ENCODE assay signal across 8 cellular contexts in genomic region chr1:28370220-28371010, GRCh38. TPM values are rescaled to one million over a fixed set of nuclear protein-coding genes. Genes with fewer than 3 reads are reported as not detected.
DNase-seq lines count a peak whose midpoint lies in the region; ATAC-seq, FAIRE-seq and TF ChIP-seq lines count a peak whose summit lies in the region.

No MANE protein-coding gene starts in this region.

- H3K4me1 ChIP-seq in PC-3 (ENCODE audit: insufficient read depth, low read length) (peaks cover 21% of the 10 kb centered on the region), K562 (replicated peaks in 1 of 2; ENCODE audit: control insufficient read depth in 2 of 2, insufficient read depth in 2 of 2, low read length in 2 of 2) (peaks cover 23 to 33% of the 10 kb centered on the region in 2 experiments), iPS-20b (ENCODE audit: insufficient read depth, low read length) (peaks cover 8% of the 10 kb centered on the region; the same call in 1 of the 2 replicates), skeletal muscle satellite cell (ENCODE audit: control insufficient read depth, insufficient read depth, low read length) (peaks cover 21% of the 10 kb centered on the region)

- H3K79me2 ChIP-seq in PC-3 (ENCODE audit: low read length) (peaks cover 51% of the 10 kb centered on the region), K562 (ENCODE audit: control insufficient read depth, insufficient read depth, low read length) (peaks cover 55% of the 10 kb centered on the region)

- TF ChIP-seq POLR2A in K562 (conservative IDR thresholded peaks at IDR 0.05) = no peak

- no peaks in the 10 kb centered on the region for H3K36me3 ChIP-seq in PC-3 (ENCODE audit: low read depth, low read length)
- H3K36me3 ChIP-seq in K562 (ENCODE audit: control insufficient read depth, insufficient read depth, low read length) = peaks cover 7% of the 10 kb centered on the region; the same call in 1 of the 3 replicates
- peaks cover 6% of the 10 kb centered on the region; the same call in 1 of the 2 replicates for H3K36me3 ChIP-seq in iPS-20b (ENCODE audit: insufficient read depth, low read depth, low read length)
- H3K36me3 ChIP-seq in skeletal muscle satellite cell (ENCODE audit: insufficient read depth, low read length) = no peaks in the 10 kb centered on the region

- BruUV-seq in PC-3 (replicated peaks; lab: Mats Ljungman, UMichigan) (TSS peak; percentile 60), K562 (replicated peaks; lab: Mats Ljungman, UMichigan) (no TSS peak)

- peak overlapping the region; percentile 58 for H3K27ac ChIP-seq in PC-3 (ENCODE audit: low read length)
- peak overlapping the region; percentile 89 for H3K27ac ChIP-seq in K562 (ENCODE audit: extremely low read depth, low read depth, low read length)
- peak overlapping the region; percentile 31 for H3K27ac ChIP-seq in iPS-20b (ENCODE audit: low read length)

- intact Hi-C loops in PC-3 (cut with micrococcal nuclease) = no loop called here
- intact Hi-C loops in K562 (cut with micrococcal nuclease) = loop anchor here (1.0 to 5.0 kb wide), 2 partner anchors 37 to 122 kb away; no protein-coding TSS in a partner anchor

- 18% methylated on average over 32 of the region's 32 CpGs for WGBS in K562 (ENCODE audit: insufficient coverage, low coverage, missing lambda C conversion rate)

- peak overlapping the region; percentile 87 for H3K4me3 ChIP-seq in PC-3 (ENCODE audit: low read length)
- peak overlapping the region; percentile 55 for H3K4me3 ChIP-seq in K562
- H3K4me3 ChIP-seq in iPS-20b (ENCODE audit: low read length) = peak overlapping the region; percentile 79
- H3K4me3 ChIP-seq in skeletal muscle satellite cell (ENCODE audit: low read length) = peak overlapping the region; percentile 93

- no peak for TF ChIP-seq CTCF in PC-3 (conservative IDR thresholded peaks at IDR 0.05; ENCODE audit: low read depth, low read length)
- TF ChIP-seq CTCF in K562 (IDR thresholded peaks at IDR 0.05 in 2 of 3, conservative IDR thresholded peaks at IDR 0.05 in 1 of 3; ENCODE audit: insufficient read depth in 2 of 3, low read depth in 1 of 3, low read length in 3 of 3) = 0 out of 6 replicates have a peak, but pooled peaks of 1 of the 3 experiments have one; percentile 31

- CTCF ChIA-PET in PC-3 (lab: Charles Lee) = interaction anchor here (0.5 to 3.8 kb wide), 4 partner anchors 20 to 281 kb away, joined by 3 to 32 read pairs (median 4); no protein-coding TSS in a partner anchor
- CTCF ChIA-PET in K562 (lab: Yijun Ruan, JAX; ENCODE audit: low intra/inter-chr PET ratio) = interaction anchor here (0.7 to 1.0 kb wide), 2 partner anchors 9 to 101 kb away, joined by 4 to 7 read pairs; no protein-coding TSS in a partner anchor

- in situ Hi-C loops in K562 (cut with MboI) = no loop called here

- peak overlapping the region; percentile 79 for H3K9ac ChIP-seq in PC-3 (ENCODE audit: low read length)
- peak overlapping the region; percentile 81 to 95 for H3K9ac ChIP-seq in K562 (ENCODE audit: insufficient read depth in 1 of 2, low read depth in 2 of 2, low read length in 2 of 2)
- peak overlapping the region; percentile 90 for H3K9ac ChIP-seq in iPS-20b (ENCODE audit: low read depth, low read length)
- peak overlapping the region; percentile 95 for H3K9ac ChIP-seq in skeletal muscle satellite cell (ENCODE audit: low read depth, low read length)

- ATAC-seq in HG02885 (IDR thresholded peaks at IDR 0.05; ENCODE audit: poor library complexity, unreplicated experiment) (peak; percentile 9), PC-3 (peak; percentile 31), K562 (peak; percentile 29)

- no peaks in the 10 kb centered on the region for H3F3A ChIP-seq in PC-3 (ENCODE audit: low read length, unreplicated experiment)

- POLR2A ChIA-PET in PC-3 (lab: Charles Lee; ENCODE audit: unreplicated experiment) = interaction anchor here (0.5 to 0.8 kb wide), 4 partner anchors 33 to 117 kb away, joined by 3 to 9 read pairs (median 4); no protein-coding TSS in a partner anchor
- POLR2A ChIA-PET in K562 (lab: Yijun Ruan, JAX) = interaction anchor here (0.6 to 4.4 kb wide), 13 partner anchors 11 to 278 kb away, joined by 3 to 26 read pairs (median 5); partner anchors contain the start of genes ATP5IF1, MED18 and RNU11

- H3K27me3 ChIP-seq in PC-3 (ENCODE audit: low read length) (no peaks in the 10 kb centered on the region), K562 (ENCODE audit: control insufficient read depth in 2 of 2, insufficient read depth in 2 of 2, low read length in 2 of 2) (no peaks in the 10 kb centered on the region), iPS-20b (ENCODE audit: insufficient read depth, low read length) (no peaks in the 10 kb centered on the region), skeletal muscle satellite cell (ENCODE audit: control insufficient read depth, insufficient read depth, low read length) (no peaks in the 10 kb centered on the region)

- no peak for TF ChIP-seq EP300 in K562 (IDR thresholded peaks at IDR 0.05; ENCODE audit: low read length)

- H3K9me1 ChIP-seq in K562 (ENCODE audit: control insufficient read depth, insufficient read depth, low read length) = no peaks in the 10 kb centered on the region

- no peaks in the 10 kb centered on the region for H3K9me2 ChIP-seq in PC-3 (replicated peaks; ENCODE audit: low read length)

- H2AFZ ChIP-seq in PC-3 (ENCODE audit: low read length) = peak overlapping the region; percentile 86
- peak overlapping the region; percentile 97 for H2AFZ ChIP-seq in K562 (ENCODE audit: low read depth, low read length)

- H4K20me1 ChIP-seq in PC-3 (ENCODE audit: low read length) (no peaks in the 10 kb centered on the region), K562 (replicated peaks; ENCODE audit: control insufficient read depth, insufficient read depth, low read length) (no peaks in the 10 kb centered on the region)

- TF ChIP-seq RAD21 in K562 (CRISPR knock-in tag; conservative IDR thresholded peaks at IDR 0.05 in 1 of 2, IDR thresholded peaks at IDR 0.05 in 1 of 2) = no peak

- H3K4me2 ChIP-seq in PC-3 (ENCODE audit: low read length) (peak overlapping the region; percentile 89), K562 (ENCODE audit: insufficient read depth, low read length) (peak overlapping the region; percentile 80), skeletal muscle satellite cell (ENCODE audit: low read length) (peak overlapping the region; percentile 78)

- H3K9me3 ChIP-seq in PC-3 (ENCODE audit: low read length) (no peaks in the 10 kb centered on the region), K562 (replicated peaks; ENCODE audit: control insufficient read depth, insufficient read depth, low read depth, low read length) (no peaks in the 10 kb centered on the region), iPS-20b (ENCODE audit: insufficient read depth, low read depth, low read length) (no peaks in the 10 kb centered on the region), skeletal muscle satellite cell (replicated peaks; ENCODE audit: low read length) (no peaks in the 10 kb centered on the region)

- FAIRE-seq in K562 (lab: Jason Lieb, UNC) = peak; percentile 32

- DNase-seq in NCI-H82 (lab: John Stamatoyannopoulos, UW) = peak; percentile 59
- DNase-seq in NCI-H82 treated with DMSO at 0.1 percent for 48 hours (lab: John Stamatoyannopoulos, UW; ENCODE audit: unreplicated experiment) = no peak
- DNase-seq in PC-3 = peak; percentile 55
- peak in 2 of 4 experiments; percentile 42 to 55 for DNase-seq in K562 (ENCODE audit: extremely low read depth in 1 of 4, low spot score in 3 of 4)
- no peak for DNase-seq in NCI-H187 treated with DMSO at 0.1 percent for 48 hours (lab: John Stamatoyannopoulos, UW)

TF ChIP-seq in K562, 482 proteins besides CTCF, POLR2A, EP300 and RAD21 (continues in another document):
- TF ChIP-seq NFATC3 (IDR thresholded peaks at IDR 0.05) = peak; percentile 5; the same call in 1 of the 2 replicates

RNA-seq across cellular contexts. Expression of gene PHACTR4, which starts 0.9 kb away (rescaled TPM):
- total RNA-seq in PC-3 (2014; rRNA removed) = 9.1 and 12.7 TPM in 2 replicates
- 24.0 and 41.2 TPM in 2 replicates for total RNA-seq in K562 (2011; cell fraction: chromatin; rRNA removed; ENCODE audit: low replicate concordance)
- total RNA-seq in K562 (2011; cell fraction: nucleolus; rRNA removed) = 12.5 and 16.1 TPM in 2 replicates
- total RNA-seq in K562 (2011; cell fraction: nucleoplasm; rRNA removed) = 26.8 and 45.1 TPM in 2 replicates
- 6.4 and 8.7 TPM in 2 replicates for total RNA-seq in K562 (2014; rRNA removed)
- total RNA-seq in K562 (2014; rRNA removed; fragmentation: Illumina TruSeq; extraction: Trizol) = 13.9 and 18.2 TPM in 2 replicates
- total RNA-seq in K562 (2015; rRNA removed; fragmentation: Illumina TruSeq; extraction: Trizol) = 17.5 and 17.7 TPM in 2 replicates
- total RNA-seq in K562 (2021) = 28.6 and 34.6 TPM in 2 replicates
- 11.9 and 14.0 TPM in 2 replicates for polyA plus RNA-seq in K562 (2011; rRNA removed)
- 9.5 and 18.8 TPM in 2 replicates for polyA plus RNA-seq in K562 (2011; cell fraction: cytosol; rRNA removed)
- 10.0 and 10.8 TPM in 2 replicates for polyA plus RNA-seq in K562 (2011; cell fraction: nucleus; rRNA removed)
- 22.7 and 23.1 TPM in 2 replicates for polyA plus RNA-seq in K562 (2012)
- polyA plus RNA-seq in K562 (2014; fragmentation: Illumina TruSeq; extraction: Trizol) = 37.9 and 43.6 TPM in 2 replicates
- polyA plus RNA-seq in K562 (2014; fragmentation: Nextera tagmentation; extraction: Ambion mirVana) = 10 to 100 TPM; 12.8 to 14.2 TPM
- polyA plus RNA-seq in K562 (2014; rRNA removed) = 18.2 and 18.5 TPM in 2 replicates
- polyA minus RNA-seq in K562 (2011; rRNA and poly(A)+ RNA removed) = 16.3 and 18.6 TPM in 2 replicates
- polyA minus RNA-seq in K562 (2011; cell fraction: cytosol; rRNA and poly(A)+ RNA removed) = 11.1 and 12.5 TPM in 2 replicates
- 4.4 and 7.9 TPM in 2 replicates for polyA minus RNA-seq in K562 (2011; cell fraction: nucleus; rRNA and poly(A)+ RNA removed)
- total RNA-seq in skeletal muscle satellite cell (2012; rRNA removed) = 7.6 TPM in 2 replicates

RNA-seq across cellular contexts. Expression of gene MED18, which starts 41.6 kb away (rescaled TPM):
- total RNA-seq in PC-3 (2014; rRNA removed) (10.1 and 13.6 TPM in 2 replicates), K562 (2014; rRNA removed) (22.7 and 23.8 TPM in 2 replicates), K562 (2014; rRNA removed; fragmentation: Illumina TruSeq; extraction: Trizol) (21.1 and 22.0 TPM in 2 replicates), K562 (2015; rRNA removed; fragmentation: Illumina TruSeq; extraction: Trizol) (24.1 and 24.5 TPM in 2 replicates), K562 (2021) (19.1 and 21.0 TPM in 2 replicates)
- total RNA-seq in K562 (2011; cell fraction: chromatin; rRNA removed; ENCODE audit: low replicate concordance) = 16.8 and 18.9 TPM in 2 replicates
- total RNA-seq in K562 (2011; cell fraction: nucleolus; rRNA removed) = 19.2 and 20.0 TPM in 2 replicates
- total RNA-seq in K562 (2011; cell fraction: nucleoplasm; rRNA removed) = 25.3 and 28.1 TPM in 2 replicates
- polyA plus RNA-seq in K562 (2011; rRNA removed) (28.9 and 33.2 TPM in 2 replicates), K562 (2014; fragmentation: Illumina TruSeq; extraction: Trizol) (23.8 and 25.5 TPM in 2 replicates), K562 (2014; fragmentation: Nextera tagmentation; extraction: Ambion mirVana) (10 to 100 TPM; 38.6 to 50.6 TPM), K562 (2014; rRNA removed) (15.2 and 16.9 TPM in 2 replicates)
- polyA plus RNA-seq in K562 (2011; cell fraction: cytosol; rRNA removed) = 38.5 and 46.2 TPM in 2 replicates
- polyA plus RNA-seq in K562 (2011; cell fraction: nucleus; rRNA removed) = 24.2 and 34.9 TPM in 2 replicates
- 25.0 and 32.1 TPM in 2 replicates for polyA plus RNA-seq in K562 (2012)
- 88.8 and 95.6 TPM in 2 replicates for polyA minus RNA-seq in K562 (2011; rRNA and poly(A)+ RNA removed)
- polyA minus RNA-seq in K562 (2011; cell fraction: cytosol; rRNA and poly(A)+ RNA removed) = 22.8 and 25.4 TPM in 2 replicates
- 7.9 and 17.3 TPM in 2 replicates for polyA minus RNA-seq in K562 (2011; cell fraction: nucleus; rRNA and poly(A)+ RNA removed)
- total RNA-seq in skeletal muscle satellite cell (2012; rRNA removed) = 18.0 and 20.3 TPM in 2 replicates

Comparison
In these comparisons a context has a peak if more than half of its experiments do, and no peak if none do; other contexts are left out.
1. DNase-seq: peak in NCI-H82 (single experiment) and PC-3 (single experiment); none in NCI-H82 treated with DMSO at 0.1 percent for 48 hours (single experiment) and NCI-H187 treated with DMSO at 0.1 percent for 48 hours (single experiment).
2. H3K27ac ChIP-seq: peak in every context shown above with its lines; median percentile 89 in K562; 58 in PC-3; 31 in iPS-20b.
3. Peak in every context shown above with its lines, with median percentiles within 50 percentile points of each other: ATAC-seq, H3K4me2 ChIP-seq, H3K4me3 ChIP-seq and H3K9ac ChIP-seq.